8 cellular contexts compared by ENCODE assay signal in the genomic region with DNA sequence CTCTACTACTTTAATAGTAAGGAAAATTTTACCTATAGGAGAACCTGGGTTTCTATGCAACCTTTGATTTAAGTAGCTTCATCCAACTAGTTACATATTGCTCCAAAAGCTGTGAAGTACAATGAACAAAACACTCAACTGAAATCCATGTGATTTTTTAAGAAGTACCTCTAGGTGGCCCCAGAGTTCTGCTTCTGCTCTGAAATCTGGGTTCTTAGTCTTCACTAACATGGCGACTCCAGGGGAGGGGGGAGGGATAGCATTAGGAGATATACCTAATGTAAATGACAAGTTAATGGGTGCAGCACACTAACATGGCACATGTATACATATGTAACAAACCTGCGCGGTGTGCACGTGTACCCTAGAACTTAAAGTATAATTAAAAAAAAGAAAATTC.
DNase-seq lines count a peak whose midpoint lies in the region; ATAC-seq and TF ChIP-seq lines count a peak whose summit lies in the region.

No MANE protein-coding gene starts in this region.

- no peaks in the 10 kb centered on the region for H3K9me3 Mint-ChIP-seq in CD14-positive monocyte

- H3K4me1 ChIP-seq in left ventricle myocardium inferior (no peaks in the 10 kb centered on the region), ascending aorta (no peaks in the 10 kb centered on the region)

- H3K36me3 ChIP-seq in left ventricle myocardium inferior: no peaks in the 10 kb centered on the region
- no peaks in the 10 kb centered on the region for H3K36me3 ChIP-seq in ascending aorta

- H3K27ac ChIP-seq in left ventricle myocardium inferior (replicated peaks) (no peak overlapping the region), ascending aorta (no peak overlapping the region)

- TF ChIP-seq CTCF in left ventricle myocardium inferior (IDR thresholded peaks at IDR 0.05; ENCODE audit: borderline replicate concordance): peak; percentile 33
- TF ChIP-seq CTCF in choroid plexus epithelial cell (conservative IDR thresholded peaks at IDR 0.05; ENCODE audit: low read depth, low read length): peak; percentile 54
- TF ChIP-seq CTCF in CD14-positive monocyte (IDR thresholded peaks at IDR 0.05): no peak
- peak in 1 of 3 experiments; percentile 30 for TF ChIP-seq CTCF in ascending aorta (IDR thresholded peaks at IDR 0.05)

- H3K4me3 ChIP-seq in left ventricle myocardium inferior (no peak overlapping the region), choroid plexus epithelial cell (ENCODE audit: low read depth, low read length) (no peak overlapping the region), ascending aorta (no peak overlapping the region)

- H3K4me1 Mint-ChIP-seq in CD14-positive monocyte: no peaks in the 10 kb centered on the region

- no peaks in the 10 kb centered on the region for H3K27me3 ChIP-seq in left ventricle myocardium inferior (ENCODE audit: low read depth)
- H3K27me3 ChIP-seq in ascending aorta: no peaks in the 10 kb centered on the region

- H3K9me3 ChIP-seq in left ventricle myocardium inferior (replicated peaks): no peaks in the 10 kb centered on the region
- H3K9me3 ChIP-seq in ascending aorta: no peaks in the 10 kb centered on the region

- intact Hi-C loops in left ventricle myocardium inferior (cut with micrococcal nuclease) (loop anchor here (5.0 kb wide), 1 partner anchor 110 kb away; no protein-coding TSS in a partner anchor), left cardiac atrium (cut with DNase I) (no loop called here), CD14-positive monocyte (cut with micrococcal nuclease) (no loop called here), ascending aorta (cut with DNase I) (no loop called here)

- no peak for ATAC-seq in left cardiac atrium
- peak; percentile 72 for ATAC-seq in HG02759 (IDR thresholded peaks at IDR 0.05; ENCODE audit: unreplicated experiment)

- DNase-seq in left ventricle myocardium inferior (no peak), left cardiac atrium (no peak), NCI-H345 (lab: John Stamatoyannopoulos, UW) (peak; percentile 48), choroid plexus epithelial cell (ENCODE audit: low read depth) (peak; percentile 74), stromal cell of bone marrow (ENCODE audit: low read depth) (peak; percentile 1), CD14-positive monocyte (ENCODE audit: low spot score) (no peak), ascending aorta (ENCODE audit: low spot score in 2 of 2) (no peak)

- H3K36me3 Mint-ChIP-seq in CD14-positive monocyte: no peaks in the 10 kb centered on the region

- H3K4me3 Mint-ChIP-seq in CD14-positive monocyte: no peak overlapping the region

- H3K27ac Mint-ChIP-seq in CD14-positive monocyte: no peak overlapping the region

- H3K27me3 Mint-ChIP-seq in CD14-positive monocyte (ENCODE audit: low read depth in 3 of 3): no peaks in the 10 kb centered on the region

Comparison
In these comparisons a context has a peak if more than half of its experiments do, and no peak if none do; other contexts are left out.
1. DNase-seq: peak in NCI-H345 (single experiment), choroid plexus epithelial cell (single experiment) and stromal cell of bone marrow (single experiment); none in left ventricle myocardium inferior (single experiment), left cardiac atrium (single experiment), CD14-positive monocyte (single experiment) and ascending aorta (0 of 2).